ENCODE assay signal across 1 cellular context in genomic region chr1:85135456-85135798, GRCh38.
TF ChIP-seq lines count a peak whose summit lies in the region.

No MANE protein-coding gene starts in this region.

TF ChIP-seq in IMR-90, 13 proteins besides CTCF, POLR2A, EP300 and RAD21 (continued from another document):
- no peak for TF ChIP-seq MAZ (IDR thresholded peaks at IDR 0.05; ENCODE audit: borderline replicate concordance, low read depth, low read length)
- TF ChIP-seq CEBPB (IDR thresholded peaks at IDR 0.05; ENCODE audit: low read depth, low read length), result no peak
